ENCODE assay signal across 7 cellular contexts in the genomic region with DNA sequence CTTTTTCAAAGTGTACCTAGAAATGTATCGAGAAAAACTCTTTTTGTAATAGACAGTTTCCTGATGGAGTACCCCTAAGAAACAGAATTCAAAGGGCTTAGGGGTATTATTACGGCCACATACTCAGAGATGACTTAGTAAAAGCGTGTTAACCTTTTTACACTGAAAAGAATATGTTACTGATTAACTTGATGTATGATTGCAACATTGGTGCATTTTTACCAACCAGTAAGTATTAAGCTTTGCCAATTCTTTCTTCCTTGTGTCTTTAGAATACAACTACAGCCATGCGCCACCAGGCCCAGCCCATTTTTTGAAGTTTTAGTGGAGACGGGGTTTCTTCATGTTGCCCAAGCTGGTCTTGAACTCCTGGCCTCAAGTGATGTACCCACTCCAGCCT.
"Had no signal": no experiment of that assay in that cellular context is flagged by ENCODE, and none has a peak within 500 bp of the region (broad histone marks: within the 10 kb centered on the region; RNA-seq: fewer than 3 reads in every experiment).

No MANE protein-coding gene starts in this region.

- H3K27ac ChIP-seq: GM23248 had no signal

- H3K9ac ChIP-seq: GM23248 had no signal

- H3K4me3 ChIP-seq: GM23248 had no signal

- FAIRE-seq: H1, H54, HTR-8/SVneo had no signal

- DNase-seq: GM23248, H9, HCEC 1CT, KBM-7 had no signal

- H2AFZ ChIP-seq: GM23248 had no signal
